In the genomic region with DNA sequence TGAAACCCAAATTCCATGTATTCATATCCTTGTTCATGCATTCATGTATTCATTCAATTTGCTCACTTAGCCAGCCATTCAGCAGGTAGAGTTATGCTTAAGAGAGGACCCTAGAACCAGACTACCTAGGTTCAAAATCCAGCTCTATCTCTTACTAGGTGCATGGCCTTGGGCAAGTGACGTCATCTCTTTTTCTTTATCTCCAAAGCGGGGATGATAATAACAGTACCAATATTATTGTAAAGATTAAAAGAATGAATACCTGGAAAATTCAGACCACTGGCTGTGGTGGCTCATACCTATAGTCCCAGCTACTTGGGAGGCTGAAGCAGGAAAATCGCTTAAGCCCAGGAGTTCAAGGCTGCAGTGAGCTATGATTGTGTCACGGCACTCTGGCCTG, we compare ENCODE assay signal across 25 cellular contexts. TPM values are rescaled to one million over a fixed set of nuclear protein-coding genes. Genes with fewer than 3 reads are reported as not detected.
DNase-seq lines count a peak whose midpoint lies in the region; ATAC-seq, FAIRE-seq and TF ChIP-seq lines count a peak whose summit lies in the region.
"Had no signal": no experiment of that assay in that cellular context is flagged by ENCODE, and none has a peak within 500 bp of the region (broad histone marks: within the 10 kb centered on the region; RNA-seq: fewer than 3 reads in every experiment).

No MANE protein-coding gene starts in this region.

- H4K91ac ChIP-seq in mesenchymal stem cell (ENCODE audit: low read length) (no peak overlapping the region), trophoblast cell (ENCODE audit: low read depth, low read length) (peak overlapping the region; percentile 17)

- H3K14ac ChIP-seq in mesenchymal stem cell (ENCODE audit: low read length in 2 of 2): no peak overlapping the region
- no peak overlapping the region for H3K14ac ChIP-seq in trophoblast cell (ENCODE audit: low read length)

- POLR2A ChIA-PET in HepG2 (lab: Yijun Ruan, JAX): interaction anchor here (1.6 to 2.1 kb wide), 2 partner anchors 13 to 34 kb away, joined by 5 to 9 read pairs; a partner anchor contains a TSS
- POLR2A ChIA-PET in K562 (lab: Yijun Ruan, JAX): no interaction called here

- peaks cover 68% of the 10 kb centered on the region for H3K4me1 ChIP-seq in HepG2 (ENCODE audit: insufficient read depth, low read length)
- H3K4me1 ChIP-seq in right lobe of liver: peaks cover 0 to under 1% (median 0%) of the 10 kb centered on the region in 4 donors
- peaks cover 5 to 12% of the 10 kb centered on the region in 2 experiments; a peak in 3 of 5 replicates for H3K4me1 ChIP-seq in K562 (replicated peaks in 1 of 2; ENCODE audit: control insufficient read depth in 2 of 2, insufficient read depth in 2 of 2, low read length in 2 of 2)
- peaks cover 13% of the 10 kb centered on the region for H3K4me1 ChIP-seq in mesenchymal stem cell (ENCODE audit: control insufficient read depth, insufficient read depth, low read depth, low read length)
- H3K4me1 ChIP-seq in trophoblast cell (ENCODE audit: control insufficient read depth in 1 of 2, insufficient read depth in 2 of 2, low read length in 2 of 2): peaks cover 9% of the 10 kb centered on the region in 2 experiments

- no peak overlapping the region for H3K9ac ChIP-seq in HepG2 (ENCODE audit: insufficient read depth, low read depth, low read length)
- H3K9ac ChIP-seq in K562 (ENCODE audit: insufficient read depth in 1 of 2, low read depth in 2 of 2, low read length in 2 of 2): no peak overlapping the region
- no peak overlapping the region for H3K9ac ChIP-seq in mesenchymal stem cell (ENCODE audit: low read length)
- H3K9ac ChIP-seq in trophoblast cell (ENCODE audit: low read length): no peak overlapping the region
- H3K9ac ChIP-seq: BLaER1 treated with 17β-estradiol and CSF1 and Interleukin-3, amounts not matched to agents 10 nM and 100 nM had no signal

- no peaks in the 10 kb centered on the region for H3K9me1 ChIP-seq in K562 (ENCODE audit: control insufficient read depth, insufficient read depth, low read length)

- no peaks in the 10 kb centered on the region for H3K79me2 ChIP-seq in HepG2 (ENCODE audit: insufficient read depth, low read length)
- H3K79me2 ChIP-seq in K562 (ENCODE audit: control insufficient read depth, insufficient read depth, low read length): no peaks in the 10 kb centered on the region
- no peaks in the 10 kb centered on the region for H3K79me2 ChIP-seq in trophoblast cell (ENCODE audit: control insufficient read depth, insufficient read depth, low read length, poor library complexity)

- H2BK12ac ChIP-seq in mesenchymal stem cell (ENCODE audit: low read length in 2 of 2): no peak overlapping the region
- H2BK12ac ChIP-seq in trophoblast cell (ENCODE audit: low read length): no peak overlapping the region

- no peaks in the 10 kb centered on the region for H3K27me3 Mint-ChIP-seq in mesothelial cell of epicardium (ENCODE audit: low read depth)
- H3K27me3 Mint-ChIP-seq: B cell; CD4-positive, alpha-beta T cell had no signal

- no peak for FAIRE-seq in HepG2 (lab: Jason Lieb, UNC)
- no peak for FAIRE-seq in K562 (lab: Jason Lieb, UNC)
- FAIRE-seq: A549, D721Med, G401.6, GM12878, GM12892, GM18507 had no signal

- no peak overlapping the region for H2AFZ ChIP-seq in HepG2 (ENCODE audit: low read length)
- no peak overlapping the region for H2AFZ ChIP-seq in K562 (ENCODE audit: low read depth, low read length)
- H2AFZ ChIP-seq in mesenchymal stem cell (ENCODE audit: low read depth, low read length): no peak overlapping the region
- no peak overlapping the region for H2AFZ ChIP-seq in trophoblast cell (ENCODE audit: insufficient read depth, low read length, poor library complexity)

- peak; percentile 43 for DNase-seq in HepG2 (ENCODE audit: low spot score)
- DNase-seq in right lobe of liver: no peak
- DNase-seq in K562 (ENCODE audit: extremely low read depth in 1 of 4, low spot score in 3 of 4): peak in 1 of 4 experiments; percentile 4
- no peak for DNase-seq in mesenchymal stem cell
- DNase-seq in trophoblast cell: peak; percentile 57 to 91
- no peak for DNase-seq in mesothelial cell of epicardium (ENCODE audit: low spot score in 2 of 2, unreplicated experiment in 2 of 2)
- DNase-seq in GM03348 (ENCODE audit: low spot score): no peak
- DNase-seq: AML-193; Caco-2; Calu3; CD4-positive, alpha-beta T cell; CD8-positive, alpha-beta T cell; DMS79 treated with DMSO at 0.1 percent for 48 hours; GF-D8 had no signal

- no peaks in the 10 kb centered on the region for H3K36me3 ChIP-seq in HepG2 (replicated peaks in 1 of 2; ENCODE audit: control insufficient read depth in 1 of 2, insufficient read depth in 2 of 2, low read length in 2 of 2)
- no peaks in the 10 kb centered on the region for H3K36me3 ChIP-seq in right lobe of liver
- H3K36me3 ChIP-seq in K562 (ENCODE audit: control insufficient read depth, insufficient read depth, low read length): no peaks in the 10 kb centered on the region
- no peaks in the 10 kb centered on the region for H3K36me3 ChIP-seq in mesenchymal stem cell (ENCODE audit: control insufficient read depth in 1 of 2, insufficient read depth in 2 of 2, low read depth in 1 of 2, low read length in 2 of 2)
- H3K36me3 ChIP-seq in trophoblast cell (ENCODE audit: control insufficient read depth in 1 of 2, insufficient read depth in 2 of 2, low read length in 2 of 2): no peaks in the 10 kb centered on the region
- H3K36me3 ChIP-seq: BLaER1 treated with 17β-estradiol and CSF1 and Interleukin-3, amounts not matched to agents 10 nM and 100 nM had no signal

- no peaks in the 10 kb centered on the region for H3K9me3 ChIP-seq in HepG2 (ENCODE audit: low read length)
- no peaks in the 10 kb centered on the region for H3K9me3 ChIP-seq in right lobe of liver
- no peaks in the 10 kb centered on the region for H3K9me3 ChIP-seq in K562 (replicated peaks; ENCODE audit: control insufficient read depth, insufficient read depth, low read depth, low read length)
- no peaks in the 10 kb centered on the region for H3K9me3 ChIP-seq in mesenchymal stem cell (ENCODE audit: control insufficient read depth, low read length)
- H3K9me3 ChIP-seq in trophoblast cell (ENCODE audit: insufficient read depth, low read depth, low read length): no peaks in the 10 kb centered on the region
- H3K9me3 ChIP-seq: A549; BLaER1 treated with 17β-estradiol and CSF1 and Interleukin-3, amounts not matched to agents 10 nM and 100 nM; Caco-2 had no signal

- no peaks in the 10 kb centered on the region for H3K36me3 Mint-ChIP-seq in mesothelial cell of epicardium
- H3K36me3 Mint-ChIP-seq: CD8-positive, alpha-beta T cell had no signal

- TF ChIP-seq EP300 in HepG2 (IDR thresholded peaks at IDR 0.05; ENCODE audit: low read depth in 2 of 2, low read length in 2 of 2) (no peak), HepG2 (CRISPR knock-in tag; IDR thresholded peaks at IDR 0.05; ENCODE audit: borderline replicate concordance) (no peak), K562 (IDR thresholded peaks at IDR 0.05; ENCODE audit: low read length) (no peak)

- peak overlapping the region; percentile 18; the same call in 1 of the 2 replicates for H3K4me2 ChIP-seq in HepG2 (ENCODE audit: low read depth, low read length)
- H3K4me2 ChIP-seq in K562 (ENCODE audit: insufficient read depth, low read length): no peak overlapping the region
- H3K4me2 ChIP-seq in mesenchymal stem cell (ENCODE audit: low read length, poor library complexity, severe bottlenecking): no peak overlapping the region
- no peak overlapping the region for H3K4me2 ChIP-seq in trophoblast cell (ENCODE audit: low read length)
- H3K4me2 ChIP-seq: A549 had no signal

- H3K79me1 ChIP-seq in mesenchymal stem cell (replicated peaks; ENCODE audit: low read length, poor library complexity, severe bottlenecking): no peaks in the 10 kb centered on the region
- peaks cover 7% of the 10 kb centered on the region for H3K79me1 ChIP-seq in trophoblast cell (ENCODE audit: low read length)

- no peak for TF ChIP-seq POLR2A in HepG2 (IDR thresholded peaks at IDR 0.05; ENCODE audit: insufficient read depth in 1 of 2, low read depth in 2 of 2, low read length in 2 of 2)
- TF ChIP-seq POLR2A in right lobe of liver (IDR thresholded peaks at IDR 0.05): no peak
- no peak for TF ChIP-seq POLR2A in K562 (conservative IDR thresholded peaks at IDR 0.05)

- H3K23ac ChIP-seq in mesenchymal stem cell (ENCODE audit: low read length in 2 of 2) (no peak overlapping the region), trophoblast cell (ENCODE audit: low read length) (no peak overlapping the region)

- ATAC-seq in HepG2 (no peak), right lobe of liver (no peak), K562 (no peak), HG03039 (IDR thresholded peaks at IDR 0.05; ENCODE audit: unreplicated experiment) (no peak)
- ATAC-seq: A549; CD8-positive, alpha-beta T cell; GM12878 had no signal

- TF ChIP-seq RAD21 in HepG2 (CRISPR knock-in tag; IDR thresholded peaks at IDR 0.05) (no peak), K562 (CRISPR knock-in tag; conservative IDR thresholded peaks at IDR 0.05 in 1 of 2, IDR thresholded peaks at IDR 0.05 in 1 of 2) (no peak)

- no peak overlapping the region for H4K12ac ChIP-seq in trophoblast cell (ENCODE audit: low read depth, low read length)

- TF ChIP-seq CTCF in HepG2 (CRISPR knock-in tag; IDR thresholded peaks at IDR 0.05) (no peak), right lobe of liver (IDR thresholded peaks at IDR 0.05) (no peak), K562 (IDR thresholded peaks at IDR 0.05 in 2 of 3, conservative IDR thresholded peaks at IDR 0.05 in 1 of 3; ENCODE audit: insufficient read depth in 2 of 3, low read depth in 1 of 3, low read length in 3 of 3) (no peak), mesothelial cell of epicardium (IDR thresholded peaks at IDR 0.05; ENCODE audit: unreplicated experiment) (no peak)

- no peak overlapping the region for H3K18ac ChIP-seq in mesenchymal stem cell (ENCODE audit: low read depth in 1 of 2, low read length in 2 of 2)
- no peak overlapping the region for H3K18ac ChIP-seq in trophoblast cell (ENCODE audit: low read length)

- 14% methylated on average over 4 of the region's 4 CpGs for WGBS in HepG2 (ENCODE audit: low lambda C conversion rate)
- 80% methylated on average over 4 of the region's 4 CpGs for WGBS in right lobe of liver (ENCODE audit: insufficient coverage, low coverage, low lambda C conversion rate, missing lambda C conversion rate)
- WGBS in K562 (ENCODE audit: insufficient coverage, low coverage, missing lambda C conversion rate): 43% methylated on average over 4 of the region's 4 CpGs
- over 99% methylated on average over 2 of the region's 4 CpGs for WGBS in mesenchymal stem cell
- WGBS in trophoblast cell (ENCODE audit: extremely low coverage, insufficient coverage, insufficient read length): no CpG with 5 or more reads among the region's 4 CpGs

- H2BK5ac ChIP-seq in mesenchymal stem cell (ENCODE audit: low read depth, low read length, poor library complexity, severe bottlenecking) (no peak overlapping the region), trophoblast cell (ENCODE audit: low read depth, low read length, poor library complexity) (no peak overlapping the region)

- H3K4me3 Mint-ChIP-seq in mesothelial cell of epicardium: no peak overlapping the region
- H3K4me3 Mint-ChIP-seq: B cell; CD4-positive, alpha-beta T cell; CD8-positive, alpha-beta T cell had no signal

- H2AK5ac ChIP-seq in mesenchymal stem cell (ENCODE audit: low read length, severe bottlenecking): peak overlapping the region; percentile 51
- H2AK5ac ChIP-seq in trophoblast cell (ENCODE audit: low read length): no peak overlapping the region

- intact Hi-C loops in HepG2 (cut with micrococcal nuclease; ENCODE audit: unreplicated experiment) (no loop called here), right lobe of liver (cut with DNase I) (no loop called here), K562 (cut with micrococcal nuclease) (no loop called here)

- in situ Hi-C loops in HepG2 (cut with HindIII; ENCODE audit: extremely low pct_ligation_motif_present, low pct_unique_long_range_greater_than_20kb): no loop called here
- in situ Hi-C loops in K562 (cut with MboI): no loop called here

- H3K4me1 Mint-ChIP-seq in mesothelial cell of epicardium: no peaks in the 10 kb centered on the region

- no peak overlapping the region for H2BK15ac ChIP-seq in mesenchymal stem cell (ENCODE audit: low read depth, poor library complexity, severe bottlenecking)

- no peaks in the 10 kb centered on the region for H3K9me3 Mint-ChIP-seq in mesothelial cell of epicardium
- H3K9me3 Mint-ChIP-seq: CD4-positive, alpha-beta T cell; CD8-positive, alpha-beta T cell had no signal

- H3K27ac ChIP-seq in HepG2 (ENCODE audit: extremely low read length, insufficient read depth, low read length): no peak overlapping the region
- H3K27ac ChIP-seq in right lobe of liver: no peak overlapping the region
- H3K27ac ChIP-seq in K562 (ENCODE audit: extremely low read depth, low read depth, low read length): no peak overlapping the region
- H3K27ac ChIP-seq in mesenchymal stem cell (ENCODE audit: low read length, poor library complexity, severe bottlenecking): no peak overlapping the region
- no peak overlapping the region for H3K27ac ChIP-seq in trophoblast cell (ENCODE audit: low read depth, low read length)
- H3K27ac ChIP-seq: 22Rv1, A549, C4-2B had no signal

- H2BK120ac ChIP-seq in mesenchymal stem cell (ENCODE audit: low read depth, low read length) (no peak overlapping the region), trophoblast cell (ENCODE audit: insufficient read depth, low read length, poor library complexity) (no peak overlapping the region)

- CTCF ChIA-PET in HepG2 (lab: Yijun Ruan, JAX; ENCODE audit: low intra/inter-chr PET ratio, low total read pairs) (no interaction called here), K562 (lab: Yijun Ruan, JAX; ENCODE audit: low intra/inter-chr PET ratio) (no interaction called here)

- no peak overlapping the region for H3K4me3 ChIP-seq in HepG2 (replicated peaks in 1 of 3; ENCODE audit: insufficient read depth in 1 of 3, low read depth in 2 of 3, low read length in 3 of 3)
- no peak overlapping the region for H3K4me3 ChIP-seq in right lobe of liver
- no peak overlapping the region for H3K4me3 ChIP-seq in K562
- H3K4me3 ChIP-seq in mesenchymal stem cell (ENCODE audit: insufficient read depth in 1 of 2, low read depth in 1 of 2, low read length in 2 of 2): no peak overlapping the region
- H3K4me3 ChIP-seq in trophoblast cell (ENCODE audit: low read depth, low read length): no peak overlapping the region
- H3K4me3 ChIP-seq: A549; BLaER1 treated with 17β-estradiol and CSF1 and Interleukin-3, amounts not matched to agents 10 nM and 100 nM; GM12878 had no signal

- H4K8ac ChIP-seq in mesenchymal stem cell (ENCODE audit: low read length) (no peak overlapping the region), trophoblast cell (ENCODE audit: low read depth, low read length) (no peak overlapping the region)

- H4K20me1 ChIP-seq in HepG2 (ENCODE audit: insufficient read depth, low read length) (no peaks in the 10 kb centered on the region), K562 (replicated peaks; ENCODE audit: control insufficient read depth, insufficient read depth, low read length) (no peaks in the 10 kb centered on the region)
- H4K20me1 ChIP-seq: BLaER1 treated with 17β-estradiol and CSF1 and Interleukin-3, amounts not matched to agents 10 nM and 100 nM had no signal

- H3K27me3 ChIP-seq in HepG2 (ENCODE audit: control insufficient read depth in 1 of 2, insufficient read depth in 2 of 2, low read length in 2 of 2) (no peaks in the 10 kb centered on the region), right lobe of liver (no peaks in the 10 kb centered on the region), K562 (ENCODE audit: control insufficient read depth in 2 of 2, insufficient read depth in 2 of 2, low read length in 2 of 2) (no peaks in the 10 kb centered on the region), mesenchymal stem cell (ENCODE audit: control insufficient read depth in 1 of 2, insufficient read depth in 1 of 2, low read length in 2 of 2) (no peaks in the 10 kb centered on the region), trophoblast cell (ENCODE audit: insufficient read depth, low read length) (no peaks in the 10 kb centered on the region)
- H3K27me3 ChIP-seq: BLaER1 treated with 17β-estradiol and CSF1 and Interleukin-3, amounts not matched to agents 10 nM and 100 nM had no signal

- no TSS peak for BruUV-seq in HepG2 (replicated peaks; lab: Mats Ljungman, UMichigan)
- no TSS peak for BruUV-seq in K562 (replicated peaks; lab: Mats Ljungman, UMichigan)

- no peak overlapping the region for H3K27ac Mint-ChIP-seq in mesothelial cell of epicardium
- H3K27ac Mint-ChIP-seq: B cell; CD4-positive, alpha-beta T cell; CD8-positive, alpha-beta T cell had no signal

- H3K4ac ChIP-seq in mesenchymal stem cell (ENCODE audit: low read depth in 1 of 2, low read length in 2 of 2) (no peak overlapping the region), trophoblast cell (ENCODE audit: low read depth, low read length) (no peak overlapping the region)

RNA-seq across cellular contexts. Expression of a gene that starts 33.9 kb away (rescaled TPM):
- total RNA-seq in HepG2 (2016; rRNA removed; fragmentation: Illumina TruSeq; extraction: Trizol) (77.4 and 120 TPM in 2 replicates), right lobe of liver (10 to 100 TPM; 35.0 to 63.6 (median 44.3) TPM), K562 (2014; rRNA removed) (31.8 and 34.6 TPM in 2 replicates), K562 (2014; rRNA removed; fragmentation: Illumina TruSeq; extraction: Trizol) (58.3 and 71.7 TPM in 2 replicates), K562 (2015; rRNA removed; fragmentation: Illumina TruSeq; extraction: Trizol) (35.6 and 39.1 TPM in 2 replicates), K562 (2021) (64.5 and 67.5 TPM in 2 replicates), mesothelial cell of epicardium (135 to 136 TPM (median 135 TPM) in 3 replicates)
- 5.2 and 5.7 TPM in 2 replicates for total RNA-seq in HepG2 (2016; cell fraction: cytosol; rRNA removed; fragmentation: Illumina TruSeq; extraction: Trizol; ENCODE audit: low read depth)
- 79.6 and 107 TPM in 2 replicates for total RNA-seq in HepG2 (2016; cell fraction: insoluble cytoplasmic fraction; rRNA removed; fragmentation: Illumina TruSeq; extraction: Trizol)
- 27.3 and 32.5 TPM in 2 replicates for total RNA-seq in HepG2 (2016; cell fraction: membrane; rRNA removed; fragmentation: Illumina TruSeq; extraction: Trizol)
- 53.7 and 61.5 TPM in 2 replicates for total RNA-seq in HepG2 (2016; cell fraction: nucleus; rRNA removed; fragmentation: Illumina TruSeq; extraction: Trizol)
- polyA plus RNA-seq in HepG2 (2011; rRNA removed) (19.9 and 23.3 TPM in 2 replicates), K562 (2011; rRNA removed) (21.0 and 22.9 TPM in 2 replicates), K562 (2014; fragmentation: Illumina TruSeq; extraction: Trizol) (52.6 and 58.3 TPM in 2 replicates), K562 (2014; fragmentation: Nextera tagmentation; extraction: Ambion mirVana) (10 to 100 TPM; 16.0 to 18.9 TPM), K562 (2014; rRNA removed) (33.8 and 38.4 TPM in 2 replicates)
- 15.6 and 24.0 TPM in 2 replicates for polyA plus RNA-seq in HepG2 (2011; cell fraction: cytosol; rRNA removed)
- polyA plus RNA-seq in HepG2 (2011; cell fraction: nucleus; rRNA removed): 8.0 and 12.1 TPM in 2 replicates
- polyA plus RNA-seq in HepG2 (2012): 51.1 and 58.9 TPM in 2 replicates
- polyA plus RNA-seq in HepG2 (2016; cell fraction: cytosol; fragmentation: Illumina TruSeq; extraction: Trizol; ENCODE audit: low read depth): 5.0 and 5.8 TPM in 2 replicates
- polyA plus RNA-seq in HepG2 (2016; cell fraction: insoluble cytoplasmic fraction; fragmentation: Illumina TruSeq; extraction: Trizol; ENCODE audit: low read depth): 122 and 132 TPM in 2 replicates
- 19.2 and 20.4 TPM in 2 replicates for polyA plus RNA-seq in HepG2 (2016; cell fraction: membrane; fragmentation: Illumina TruSeq; extraction: Trizol; ENCODE audit: low read depth)
- 62.7 and 67.7 TPM in 2 replicates for polyA plus RNA-seq in HepG2 (2016; cell fraction: nucleus; fragmentation: Illumina TruSeq; extraction: Trizol; ENCODE audit: insufficient read depth, low read depth)
- 11.1 and 23.5 TPM in 2 replicates for polyA minus RNA-seq in HepG2 (2011; rRNA and poly(A)+ RNA removed; ENCODE audit: low replicate concordance)
- 41.9 and 45.3 TPM in 2 replicates for polyA minus RNA-seq in HepG2 (2011; cell fraction: cytosol; rRNA and poly(A)+ RNA removed)
- 31.5 and 33.2 TPM in 2 replicates for polyA minus RNA-seq in HepG2 (2011; cell fraction: nucleus; rRNA and poly(A)+ RNA removed)
- total RNA-seq in K562 (2011; cell fraction: chromatin; rRNA removed; ENCODE audit: low replicate concordance): 12.8 and 26.9 TPM in 2 replicates
- 9.8 and 13.6 TPM in 2 replicates for total RNA-seq in K562 (2011; cell fraction: nucleolus; rRNA removed)
- 20.3 and 22.9 TPM in 2 replicates for total RNA-seq in K562 (2011; cell fraction: nucleoplasm; rRNA removed)
- 7.4 and 14.6 TPM in 2 replicates for polyA plus RNA-seq in K562 (2011; cell fraction: cytosol; rRNA removed)
- 6.9 and 12.6 TPM in 2 replicates for polyA plus RNA-seq in K562 (2011; cell fraction: nucleus; rRNA removed)
- 37.3 and 89.5 TPM in 2 replicates for polyA plus RNA-seq in K562 (2012)
- 15.9 and 25.4 TPM in 2 replicates for polyA minus RNA-seq in K562 (2011; rRNA and poly(A)+ RNA removed)
- polyA minus RNA-seq in K562 (2011; cell fraction: cytosol; rRNA and poly(A)+ RNA removed): 13.6 and 16.5 TPM in 2 replicates
- polyA minus RNA-seq in K562 (2011; cell fraction: nucleus; rRNA and poly(A)+ RNA removed): 8.1 and 16.3 TPM in 2 replicates
- polyA plus RNA-seq in mesenchymal stem cell (2013, experiment 1 of 2): 212 TPM
- polyA plus RNA-seq in mesenchymal stem cell (2013, experiment 2 of 2): 219 TPM
- 204 and 206 TPM in 2 replicates for polyA plus RNA-seq in trophoblast cell (2013)

Comparison
In these comparisons a context has a peak if more than half of its experiments do, and no peak if none do; other contexts are left out.
1. DNase-seq: peak in HepG2 (single experiment) and trophoblast cell (2 of 2); none in right lobe of liver (0 of 3), mesenchymal stem cell (single experiment), mesothelial cell of epicardium (0 of 2) and GM03348 (single experiment).